ENCODE assay signal across 33 cellular contexts in genomic region chr5:34849253-34849652, GRCh38. TPM values are rescaled to one million over a fixed set of nuclear protein-coding genes. Genes with fewer than 3 reads are reported as not detected.
"Had no signal": no experiment of that assay in that cellular context is flagged by ENCODE, and none has a peak within 500 bp of the region (broad histone marks: within the 10 kb centered on the region; RNA-seq: fewer than 3 reads in every experiment).

No MANE protein-coding gene starts in this region.

- H3K4me1 ChIP-seq: Peyer's patch had no signal

- H3K4me3 Mint-ChIP-seq: activated B cell treated with CpG ODN at 0.5 μM for 24 hours; activated CD4-positive, alpha-beta memory T cell treated with anti-CD3 and anti-CD28 coated beads, Interleukin-2, amount 10 ng/mL, durations not matched to agents 7 days and 5 days; activated CD8-positive, alpha-beta memory T cell treated with anti-CD3 and anti-CD28 coated beads, Interleukin-2, amount 10 ng/mL, durations not matched to agents 7 days and 5 days; activated naive CD4-positive, alpha-beta T cell treated with anti-CD3 and anti-CD28 coated beads, Interleukin-2, amount 10 ng/mL, durations not matched to agents 7 days and 5 days; activated naive CD8-positive, alpha-beta T cell; activated naive CD8-positive, alpha-beta T cell treated with anti-CD3 and anti-CD28 coated beads, Interleukin-2, amount 50 U/mL, for 24 hours had no signal

- H3K27me3 ChIP-seq: brain microvascular endothelial cell, MG63, Peyer's patch had no signal

- H3K9me3 Mint-ChIP-seq: activated B cell treated with CpG ODN at 0.5 μM for 24 hours; activated CD4-positive, alpha-beta memory T cell treated with anti-CD3 and anti-CD28 coated beads, Interleukin-2, amount 10 ng/mL, durations not matched to agents 7 days and 5 days; activated naive CD4-positive, alpha-beta T cell treated with anti-CD3 and anti-CD28 coated beads, Interleukin-2, amount 10 ng/mL, durations not matched to agents 7 days and 5 days; activated naive CD8-positive, alpha-beta T cell treated with anti-CD3 and anti-CD28 coated beads, Interleukin-2, amount 50 U/mL, for 24 hours had no signal

- ATAC-seq: activated CD8-positive, alpha-beta memory T cell treated with anti-CD3 and anti-CD28 coated beads, Interleukin-2, amount 10 ng/mL, durations not matched to agents 7 days and 5 days; activated naive CD8-positive, alpha-beta T cell treated with anti-CD3 and anti-CD28 coated beads, Interleukin-2, amount 50 U/mL, for 24 hours; Right ventricle myocardium inferior; SK-N-SH treated with all-trans-retinoic acid at 6 μM for 48 hours had no signal

- H3K27ac Mint-ChIP-seq: activated B cell treated with CpG ODN at 0.5 μM for 24 hours; activated CD4-positive, alpha-beta memory T cell treated with anti-CD3 and anti-CD28 coated beads, Interleukin-2, amount 10 ng/mL, durations not matched to agents 7 days and 5 days; activated CD8-positive, alpha-beta memory T cell treated with anti-CD3 and anti-CD28 coated beads, Interleukin-2, amount 10 ng/mL, durations not matched to agents 7 days and 5 days; activated naive CD4-positive, alpha-beta T cell treated with anti-CD3 and anti-CD28 coated beads, Interleukin-2, amount 10 ng/mL, durations not matched to agents 7 days and 5 days; activated naive CD8-positive, alpha-beta T cell; activated naive CD8-positive, alpha-beta T cell treated with anti-CD3 and anti-CD28 coated beads, Interleukin-2, amount 50 U/mL, for 24 hours had no signal

- H3K36me3 Mint-ChIP-seq: activated CD8-positive, alpha-beta memory T cell treated with anti-CD3 and anti-CD28 coated beads, Interleukin-2, amount 10 ng/mL, durations not matched to agents 7 days and 5 days; activated naive CD4-positive, alpha-beta T cell treated with anti-CD3 and anti-CD28 coated beads, Interleukin-2, amount 10 ng/mL, durations not matched to agents 7 days and 5 days had no signal

- H3K4me3 ChIP-seq: MG63, Peyer's patch had no signal

- DNase-seq: activated B cell treated with CpG ODN at 0.5 μM for 24 hours; activated CD4-positive, alpha-beta memory T cell treated with anti-CD3 and anti-CD28 coated beads, Interleukin-2, amount 10 ng/mL, durations not matched to agents 7 days and 5 days; activated CD4-positive, alpha-beta T cell treated with anti-CD3 and anti-CD28 coated beads for 48 hours; activated CD4-positive, CD25-positive, alpha-beta regulatory T cell treated with anti-CD3 and anti-CD28 coated beads, Interleukin-2, amount 50 U/mL, for 72 hours; activated CD8-positive, alpha-beta memory T cell treated with anti-CD3 and anti-CD28 coated beads for 24 hours; activated CD8-positive, alpha-beta memory T cell treated with anti-CD3 and anti-CD28 coated beads, Interleukin-2, amount 10 ng/mL, durations not matched to agents 7 days and 5 days; activated CD8-positive, alpha-beta memory T cell treated with anti-CD3 and anti-CD28 coated beads, Interleukin-2, amount 50 U/mL, for 48 hours; activated effector memory CD4-positive, alpha-beta T cell treated with Interleukin-2 at 50 U/mL for 16 hours; activated naive CD4-positive, alpha-beta T cell treated with anti-CD3 and anti-CD28 coated beads, Interleukin-2, amount 10 ng/mL, durations not matched to agents 7 days and 5 days; activated naive CD8-positive, alpha-beta T cell treated with anti-CD3 and anti-CD28 coated beads, Interleukin-2, amount 50 U/mL, for 24 hours; activated T-cell treated with anti-CD3 and anti-CD28 coated beads, Interleukin-2, amount 50 U/mL, for 48 hours; amniotic stem cell; aorta; brain microvascular endothelial cell; central memory CD4-positive, alpha-beta T cell; MG63; MV-4-11; NCI-H1092; NCI-H1436 treated with DMSO at 0.1 percent for 48 hours; NCI-H1694 treated with DMSO at 0.1 percent for 48 hours; NCI-H2029; NCI-H345; NCI-H524 treated with DMSO at 0.1 percent for 48 hours; Peyer's patch; SIG-M5; T-helper 1 cell; T-helper 2 cell; T-helper 9 cell had no signal

- H3K4me1 Mint-ChIP-seq: activated CD4-positive, alpha-beta memory T cell treated with anti-CD3 and anti-CD28 coated beads, Interleukin-2, amount 10 ng/mL, durations not matched to agents 7 days and 5 days; activated CD8-positive, alpha-beta memory T cell treated with anti-CD3 and anti-CD28 coated beads, Interleukin-2, amount 10 ng/mL, durations not matched to agents 7 days and 5 days; activated naive CD4-positive, alpha-beta T cell treated with anti-CD3 and anti-CD28 coated beads, Interleukin-2, amount 10 ng/mL, durations not matched to agents 7 days and 5 days; activated naive CD8-positive, alpha-beta T cell treated with anti-CD3 and anti-CD28 coated beads, Interleukin-2, amount 50 U/mL, for 24 hours had no signal

- H3K9me3 ChIP-seq: MG63, Peyer's patch had no signal

- H3K27ac ChIP-seq: brain microvascular endothelial cell, Peyer's patch, RWPE1, VCaP had no signal

- H3K36me3 ChIP-seq: brain microvascular endothelial cell, MG63, Peyer's patch had no signal

RNA-seq across cellular contexts. Expression of gene TTC23L, which starts 10.3 kb away (rescaled TPM):
- total RNA-seq: activated B cell treated with CpG ODN at 0.5 μM for 24 hours; activated CD4-positive, alpha-beta memory T cell treated with anti-CD3 and anti-CD28 coated beads, Interleukin-2, amount 10 ng/mL, durations not matched to agents 7 days and 5 days; activated CD8-positive, alpha-beta memory T cell treated with anti-CD3 and anti-CD28 coated beads, Interleukin-2, amount 10 ng/mL, durations not matched to agents 7 days and 5 days; Peyer's patch; Right ventricle myocardium inferior had no signal
